In genomic region chr1:117657031-117657430, GRCh38 we compare ENCODE assay signal across 7 cellular contexts. TPM values are rescaled to one million over a fixed set of nuclear protein-coding genes. Genes with fewer than 3 reads are reported as not detected.
A peak's percentile ranks its signal among the peaks of the same experiment; 100 is the strongest.
DNase-seq lines count a peak whose midpoint lies in the region; ATAC-seq, FAIRE-seq and TF ChIP-seq lines count a peak whose summit lies in the region.

No MANE protein-coding gene starts in this region.

- H3K27ac ChIP-seq in GM23248 (no peak overlapping the region), OCI-LY7 (ENCODE audit: low read depth, low read length, poor library complexity, severe bottlenecking) (peak overlapping the region; percentile 98), substantia nigra (ENCODE audit: low read depth, low read length, poor library complexity, severe bottlenecking) (no peak overlapping the region)

- H3K36me3 ChIP-seq in GM23248 (ENCODE audit: low read depth) (no peaks in the 10 kb centered on the region), OCI-LY7 (ENCODE audit: insufficient read depth, low read length) (peaks cover under 1% of the 10 kb centered on the region; the same call in 1 of the 2 replicates)

- DNase-seq in GM23248 = peak; percentile 82
- no peak for DNase-seq in OCI-LY7 (ENCODE audit: low spot score)
- DNase-seq in central memory CD8-positive, alpha-beta T cell (ENCODE audit: low spot score in 2 of 2) = no peak
- DNase-seq in nephron progenitor cell = no peak
- DNase-seq in substantia nigra (lab: John Stamatoyannopoulos, UW) = no peak
- DNase-seq in D721Med (ENCODE audit: insufficient read length, low spot score) = no peak

- peak; percentile 10 for ATAC-seq in central memory CD8-positive, alpha-beta T cell (replicated peaks; ENCODE audit: extremely low read depth, poor library complexity, severe bottlenecking)
- no peak for ATAC-seq in GM18520 (IDR thresholded peaks at IDR 0.05; ENCODE audit: unreplicated experiment)

- no peak for FAIRE-seq in D721Med (lab: Jason Lieb, UNC)

- no peaks in the 10 kb centered on the region; the same call in 1 of the 2 replicates for H3K4me1 ChIP-seq in GM23248 (ENCODE audit: insufficient read depth)
- H3K4me1 ChIP-seq in OCI-LY7 (ENCODE audit: insufficient read depth, low read length, poor library complexity, severe bottlenecking) = peaks cover 99% of the 10 kb centered on the region

- POLR2A ChIA-PET in OCI-LY7 (lab: Charles Lee) = interaction anchor here (1.0 to 19.4 kb wide), 12 partner anchors 8 to 287 kb away, joined by 3 to 760 read pairs (median 6); no protein-coding TSS in a partner anchor

- H3K4me1 Mint-ChIP-seq in central memory CD8-positive, alpha-beta T cell = peaks cover 95% of the 10 kb centered on the region
- peaks cover 29% of the 10 kb centered on the region for H3K4me1 Mint-ChIP-seq in nephron progenitor cell

- H3K4me3 ChIP-seq in GM23248 (no peak overlapping the region), OCI-LY7 (ENCODE audit: low read depth, low read length, poor library complexity, severe bottlenecking) (no peak overlapping the region)

- H3K27me3 ChIP-seq in GM23248 (replicated peaks; ENCODE audit: insufficient read depth) = no peaks in the 10 kb centered on the region

- CTCF ChIA-PET in OCI-LY7 (lab: Charles Lee; ENCODE audit: unreplicated experiment) = interaction anchor here (1.3 to 3.5 kb wide), 4 partner anchors 17 to 122 kb away, joined by 3 to 16 read pairs (median 8); no protein-coding TSS in a partner anchor

- H3K4me3 Mint-ChIP-seq in central memory CD8-positive, alpha-beta T cell = peak overlapping the region; percentile 78
- no peak overlapping the region for H3K4me3 Mint-ChIP-seq in nephron progenitor cell

- H3K79me2 ChIP-seq in GM23248 (ENCODE audit: insufficient read depth) (no peaks in the 10 kb centered on the region), OCI-LY7 (ENCODE audit: insufficient read depth, low read depth, low read length) (no peaks in the 10 kb centered on the region)

- peaks cover 2% of the 10 kb centered on the region for H3K9me3 Mint-ChIP-seq in central memory CD8-positive, alpha-beta T cell
- H3K9me3 Mint-ChIP-seq in nephron progenitor cell = no peaks in the 10 kb centered on the region

- no peaks in the 10 kb centered on the region for H3F3A ChIP-seq in GM23248 (ENCODE audit: insufficient read depth)

- H3K9me3 ChIP-seq in GM23248 (ENCODE audit: low read depth) (no peaks in the 10 kb centered on the region), OCI-LY7 (ENCODE audit: low read length) (peaks cover 7% of the 10 kb centered on the region; the same call in 1 of the 2 replicates)

- peaks cover 32% of the 10 kb centered on the region for H3K36me3 Mint-ChIP-seq in central memory CD8-positive, alpha-beta T cell (ENCODE audit: insufficient read depth)
- no peaks in the 10 kb centered on the region for H3K36me3 Mint-ChIP-seq in nephron progenitor cell (ENCODE audit: low read depth)

- intact Hi-C loops in OCI-LY7 (cut with micrococcal nuclease; ENCODE audit: unreplicated experiment) = loop anchor here (5.0 kb wide), 1 partner anchor 120 kb away; no protein-coding TSS in a partner anchor

- H4K20me1 ChIP-seq in GM23248 (ENCODE audit: insufficient read depth) (no peaks in the 10 kb centered on the region), OCI-LY7 (ENCODE audit: insufficient read depth, low read length) (no peaks in the 10 kb centered on the region)

- TF ChIP-seq CTCF in OCI-LY7 (conservative IDR thresholded peaks at IDR 0.05; ENCODE audit: low read length) = no peak
- TF ChIP-seq CTCF in nephron progenitor cell (IDR thresholded peaks at IDR 0.05) = no peak
- TF ChIP-seq CTCF in D721Med (IDR thresholded peaks at IDR 0.05; ENCODE audit: insufficient read depth, missing control alignments) = no peak

- WGBS in GM23248 (ENCODE audit: low coverage in 1 of 2, low lambda C conversion rate in 2 of 2, missing lambda C conversion rate in 2 of 2), 2 experiments = 16 to 17% methylated on average over 3 of the region's 3 CpGs

- H3K9ac ChIP-seq in GM23248 = no peak overlapping the region

- in situ Hi-C loops in GM23248 (cut with MboI) = no loop called here

- H3K4me2 ChIP-seq in GM23248 (ENCODE audit: unreplicated experiment) (peak overlapping the region; percentile 48), OCI-LY7 (ENCODE audit: low read length) (peak overlapping the region; percentile 73)

- no peaks in the 10 kb centered on the region for H3K9me2 ChIP-seq in GM23248 (ENCODE audit: insufficient read depth)
- H3K9me2 ChIP-seq in OCI-LY7 (ENCODE audit: insufficient read depth, low read length) = no peaks in the 10 kb centered on the region

- no peak overlapping the region for H2AFZ ChIP-seq in GM23248
- peak overlapping the region; percentile 70; the same call in 1 of the 2 replicates for H2AFZ ChIP-seq in OCI-LY7 (ENCODE audit: low read length)

- H3K27me3 Mint-ChIP-seq in central memory CD8-positive, alpha-beta T cell = no peaks in the 10 kb centered on the region
- H3K27me3 Mint-ChIP-seq in nephron progenitor cell (ENCODE audit: low read depth, poor library complexity) = peaks cover 13% of the 10 kb centered on the region

- no TSS peak for BruUV-seq in OCI-LY7 (replicated peaks; lab: Mats Ljungman, UMichigan)

- peak overlapping the region; percentile 96 for H3K27ac Mint-ChIP-seq in central memory CD8-positive, alpha-beta T cell (ENCODE audit: low read depth)
- H3K27ac Mint-ChIP-seq in nephron progenitor cell = peak overlapping the region; percentile 31

RNA-seq across cellular contexts. Expression of gene TENT5C, which starts 51.2 kb away (rescaled TPM):
- 0.25 TPM in 1 of 2 replicates, not detected in the other for total RNA-seq in GM23248 (2014; rRNA removed; shearing (Covaris generic))
- polyA plus RNA-seq in GM23248 (2016; fragmentation: Nextera tagmentation; extraction: Ambion mirVana) = 0.19 and 0.20 TPM in 2 replicates
- total RNA-seq in OCI-LY7 (2014; rRNA removed; shearing (Covaris generic)) = 11.6 and 13.3 TPM in 2 replicates
- total RNA-seq in OCI-LY7 (2022) = 26.5 and 31.1 TPM in 2 replicates

Comparison
In these comparisons a context has a peak if more than half of its experiments do, and no peak if none do; other contexts are left out.
1. RNA of gene TENT5C, which starts 51.2 kb away (total RNA-seq): 11.6 to 31.1 TPM in OCI-LY7; 0.25 TPM in GM23248; every median in the first group is over 10 times any median in the second.